ENCODE assay signal across 8 cellular contexts in genomic region chr12:30696103-30696408, GRCh38. TPM values are rescaled to one million over a fixed set of nuclear protein-coding genes. Genes with fewer than 3 reads are reported as not detected.
DNase-seq lines count a peak whose midpoint lies in the region; ATAC-seq lines count a peak whose summit lies in the region.

No MANE protein-coding gene starts in this region.

- H3K4ac ChIP-seq in mesendoderm (ENCODE audit: low read depth, low read length): no peak overlapping the region

- H3K9me3 Mint-ChIP-seq in activated CD4-positive, alpha-beta T cell treated with anti-CD3 and anti-CD28 coated beads, Interleukin-2, amount 10 ng/mL, durations not matched to agents 7 days and 5 days: no peaks in the 10 kb centered on the region

- peak overlapping the region; percentile 76 for H3K27ac ChIP-seq in angular gyrus (ENCODE audit: low read depth, low read length)
- no peak overlapping the region for H3K27ac ChIP-seq in mesendoderm (ENCODE audit: low read depth, low read length)

- no peak overlapping the region for H2BK120ac ChIP-seq in mesendoderm (ENCODE audit: low read depth, low read length)

- no peak overlapping the region for H4K5ac ChIP-seq in mesendoderm (ENCODE audit: low read length)

- H3K23ac ChIP-seq in mesendoderm (ENCODE audit: low read length): no peak overlapping the region

- peak overlapping the region; percentile 99 for H3K4me3 Mint-ChIP-seq in activated CD4-positive, alpha-beta T cell treated with anti-CD3 and anti-CD28 coated beads, Interleukin-2, amount 10 ng/mL, durations not matched to agents 7 days and 5 days

- no CpG with 5 or more reads among the region's 6 CpGs for WGBS in mesendoderm (ENCODE audit: extremely low coverage, insufficient coverage, low lambda C conversion rate)

- H3K4me1 Mint-ChIP-seq in activated CD4-positive, alpha-beta T cell treated with anti-CD3 and anti-CD28 coated beads, Interleukin-2, amount 10 ng/mL, durations not matched to agents 7 days and 5 days: peaks cover 39% of the 10 kb centered on the region

- POLR2A ChIA-PET in activated CD4-positive, alpha-beta T cell treated with anti-CD3 and anti-CD28 coated beads, Interleukin-2, amount 10 ng/mL, durations not matched to agents 7 days and 5 days (lab: Charles Lee): interaction anchor here (0.7 to 1.2 kb wide), 3 partner anchors 14 to 1581 kb away, joined by 3 to 7 read pairs (median 6); partner anchors contain the start of gene CAPRIN2

- no peak overlapping the region for H2BK5ac ChIP-seq in mesendoderm (ENCODE audit: low read length)

- H3K36me3 ChIP-seq in mesendoderm (ENCODE audit: control insufficient read depth, insufficient read depth, low read length): no peaks in the 10 kb centered on the region

- H3K4me3 ChIP-seq in mesendoderm (ENCODE audit: low read length): peak overlapping the region; percentile 3

- peak overlapping the region; percentile 97 for H3K27ac Mint-ChIP-seq in activated CD4-positive, alpha-beta T cell treated with anti-CD3 and anti-CD28 coated beads, Interleukin-2, amount 10 ng/mL, durations not matched to agents 7 days and 5 days

- H3K79me1 ChIP-seq in mesendoderm (ENCODE audit: low read length): peaks cover 6% of the 10 kb centered on the region

- no peak for DNase-seq in activated CD4-positive, alpha-beta T cell treated with anti-CD3 and anti-CD28 coated beads, Interleukin-2, amount 10 ng/mL, durations not matched to agents 7 days and 5 days
- no peak for DNase-seq in activated CD4-positive, alpha-beta T cell treated with anti-CD3 and anti-CD28 coated beads, Interleukin-2, amount 50 U/mL, for 48 hours
- DNase-seq in mesendoderm (no peak), DMS79 (lab: John Stamatoyannopoulos, UW) (no peak), DMS153 treated with DMSO at 0.1 percent for 48 hours (lab: John Stamatoyannopoulos, UW; ENCODE audit: unreplicated experiment) (no peak), hepatic stellate cell (ENCODE audit: low spot score) (no peak)

- H3K9ac ChIP-seq in mesendoderm (ENCODE audit: low read length): peak overlapping the region; percentile 38

- H3K56ac ChIP-seq in mesendoderm (ENCODE audit: low read length): peak overlapping the region; percentile 66

- H3K27me3 ChIP-seq in mesendoderm (ENCODE audit: insufficient read depth, low read length, poor library complexity): no peaks in the 10 kb centered on the region

- H3K4me1 ChIP-seq in mesendoderm (ENCODE audit: control insufficient read depth, low read depth, low read length): no peaks in the 10 kb centered on the region

- no peak overlapping the region for H2BK15ac ChIP-seq in mesendoderm (replicated peaks; ENCODE audit: low read depth)

- peaks cover 12% of the 10 kb centered on the region for H3K36me3 Mint-ChIP-seq in activated CD4-positive, alpha-beta T cell treated with anti-CD3 and anti-CD28 coated beads, Interleukin-2, amount 10 ng/mL, durations not matched to agents 7 days and 5 days (ENCODE audit: low read depth)

- CTCF ChIA-PET in activated CD4-positive, alpha-beta T cell treated with anti-CD3 and anti-CD28 coated beads, Interleukin-2, amount 10 ng/mL, durations not matched to agents 7 days and 5 days (lab: Charles Lee): interaction anchor here (0.6 to 1.7 kb wide), 10 partner anchors 11 to 1267 kb away, joined by 3 to 7 read pairs (median 3); no protein-coding TSS in a partner anchor

- H3K27me3 Mint-ChIP-seq in activated CD4-positive, alpha-beta T cell treated with anti-CD3 and anti-CD28 coated beads, Interleukin-2, amount 10 ng/mL, durations not matched to agents 7 days and 5 days: peaks cover 6% of the 10 kb centered on the region

- H3K4me2 ChIP-seq in mesendoderm (ENCODE audit: low read length): peak overlapping the region; percentile 11

- H2AK5ac ChIP-seq in mesendoderm (ENCODE audit: low read length): no peak overlapping the region

- H3K18ac ChIP-seq in mesendoderm (ENCODE audit: low read length): no peak overlapping the region

- no peak overlapping the region for H4K8ac ChIP-seq in mesendoderm (ENCODE audit: low read depth, low read length)

- H3K79me2 ChIP-seq in mesendoderm (ENCODE audit: control insufficient read depth, insufficient read depth, low read length): peaks cover 3% of the 10 kb centered on the region

- ATAC-seq in HG03139 (IDR thresholded peaks at IDR 0.05; ENCODE audit: unreplicated experiment): peak; percentile 30

RNA-seq across cellular contexts. Expression of gene IPO8, which starts 0.4 kb away (rescaled TPM):
- 10 to 100 TPM; 57.4 to 58.2 TPM for total RNA-seq in activated CD4-positive, alpha-beta T cell treated with anti-CD3 and anti-CD28 coated beads, Interleukin-2, amount 10 ng/mL, durations not matched to agents 7 days and 5 days
- 23.4 TPM for polyA plus RNA-seq in mesendoderm (2013, experiment 1 of 2)
- 26.6 TPM for polyA plus RNA-seq in mesendoderm (2013, experiment 2 of 2)

RNA-seq across cellular contexts. Expression of gene CAPRIN2, which starts 58.7 kb away (rescaled TPM):
- total RNA-seq in activated CD4-positive, alpha-beta T cell treated with anti-CD3 and anti-CD28 coated beads, Interleukin-2, amount 10 ng/mL, durations not matched to agents 7 days and 5 days: 10 to 100 TPM; 12.6 to 15.6 TPM
- polyA plus RNA-seq in mesendoderm (2013, experiment 1 of 2): 22.2 TPM
- polyA plus RNA-seq in mesendoderm (2013, experiment 2 of 2): 21.9 TPM
